19 cellular contexts compared by ENCODE assay signal in genomic region chr6:105711216-105711615, GRCh38.
"Had no signal": no experiment of that assay in that cellular context is flagged by ENCODE, and none has a peak within 500 bp of the region (broad histone marks: within the 10 kb centered on the region; RNA-seq: fewer than 3 reads in every experiment).

No MANE protein-coding gene starts in this region.

- H3K36me3 ChIP-seq: right atrium auricular region, transverse colon had no signal

- H3K4me3 ChIP-seq: right atrium auricular region, skin epidermis, transverse colon had no signal

- H3K4me1 ChIP-seq: right atrium auricular region, transverse colon had no signal

- DNase-seq: activated CD4-positive, alpha-beta T cell treated with anti-CD3 and anti-CD28 coated beads, Interleukin-2, amount 10 ng/mL, durations not matched to agents 24 days and 14 days; activated CD4-positive, CD25-positive, alpha-beta regulatory T cell; activated CD8-positive, alpha-beta memory T cell treated with anti-CD3 and anti-CD28 coated beads, Interleukin-2, amount 50 U/mL, for 48 hours; activated CD8-positive, alpha-beta T cell treated with anti-CD3 and anti-CD28 coated beads, Interleukin-2, amount 10 ng/mL, durations not matched to agents 7 days and 5 days; activated naive CD4-positive, alpha-beta T cell; activated naive CD8-positive, alpha-beta T cell treated with anti-CD3 and anti-CD28 coated beads, Interleukin-2, amount 10 ng/mL, durations not matched to agents 7 days and 5 days; effector memory CD8-positive, alpha-beta T cell; hypothalamus; kidney glomerular epithelial cell; nephron progenitor cell; occipital lobe; stimulated activated CD4-positive, alpha-beta T cell treated with anti-CD3 and anti-CD28 coated beads, Interleukin-15, amount 100 ng/mL, for 24 hours; stimulated activated CD4-positive, alpha-beta T cell treated with anti-CD3 and anti-CD28 coated beads, Interleukin-4, amount 100 ng/mL, for 1 hour; stimulated activated naive B cell treated with anti-CD40 and anti-IgM and Interleukin-4, amounts not matched to agents 10 μg/mL and 1 μg/mL and 100 μg/mL, for 72 hours; transverse colon had no signal

- H3K27me3 ChIP-seq: right atrium auricular region, transverse colon had no signal

- H3K27me3 Mint-ChIP-seq: dendritic cell treated with granulocyte-macrophage colony-stimulating factor and Interleukin-4, amounts not matched to agents 40 ng/mL and 50 ng/mL, for 4 days; effector memory CD8-positive, alpha-beta T cell; progenitor cell of endocrine pancreas had no signal

- H3K27ac Mint-ChIP-seq: activated CD4-positive, alpha-beta T cell treated with anti-CD3 and anti-CD28 coated beads, Interleukin-2, amount 10 ng/mL, durations not matched to agents 24 days and 14 days; activated CD8-positive, alpha-beta T cell treated with anti-CD3 and anti-CD28 coated beads, Interleukin-2, amount 10 ng/mL, durations not matched to agents 7 days and 5 days; activated naive CD8-positive, alpha-beta T cell treated with anti-CD3 and anti-CD28 coated beads, Interleukin-2, amount 10 ng/mL, durations not matched to agents 7 days and 5 days; dendritic cell treated with granulocyte-macrophage colony-stimulating factor and Interleukin-4, amounts not matched to agents 40 ng/mL and 50 ng/mL, for 4 days; effector memory CD8-positive, alpha-beta T cell; nephron progenitor cell; progenitor cell of endocrine pancreas; stimulated activated naive B cell treated with anti-CD40 and anti-IgM and Interleukin-4, amounts not matched to agents 10 μg/mL and 1 μg/mL and 100 μg/mL, for 72 hours had no signal

- H3K4me1 Mint-ChIP-seq: activated CD4-positive, alpha-beta T cell treated with anti-CD3 and anti-CD28 coated beads, Interleukin-2, amount 10 ng/mL, durations not matched to agents 24 days and 14 days; activated naive CD8-positive, alpha-beta T cell treated with anti-CD3 and anti-CD28 coated beads, Interleukin-2, amount 10 ng/mL, durations not matched to agents 7 days and 5 days; nephron progenitor cell; stimulated activated naive B cell treated with anti-CD40 and anti-IgM and Interleukin-4, amounts not matched to agents 10 μg/mL and 1 μg/mL and 100 μg/mL, for 72 hours had no signal

- H3K27ac ChIP-seq: right atrium auricular region, skin epidermis, transverse colon had no signal

- ATAC-seq: activated CD8-positive, alpha-beta T cell treated with anti-CD3 and anti-CD28 coated beads, Interleukin-2, amount 10 ng/mL, durations not matched to agents 7 days and 5 days; effector memory CD8-positive, alpha-beta T cell; stimulated activated naive B cell treated with anti-CD40 and anti-IgM and Interleukin-4, amounts not matched to agents 10 μg/mL and 1 μg/mL and 100 μg/mL, for 72 hours had no signal

- H3K4me3 Mint-ChIP-seq: activated CD4-positive, alpha-beta T cell treated with anti-CD3 and anti-CD28 coated beads, Interleukin-2, amount 10 ng/mL, durations not matched to agents 24 days and 14 days; activated CD8-positive, alpha-beta T cell treated with anti-CD3 and anti-CD28 coated beads, Interleukin-2, amount 10 ng/mL, durations not matched to agents 7 days and 5 days; activated naive CD8-positive, alpha-beta T cell treated with anti-CD3 and anti-CD28 coated beads, Interleukin-2, amount 10 ng/mL, durations not matched to agents 7 days and 5 days; dendritic cell treated with granulocyte-macrophage colony-stimulating factor and Interleukin-4, amounts not matched to agents 40 ng/mL and 50 ng/mL, for 4 days; effector memory CD8-positive, alpha-beta T cell; nephron progenitor cell; stimulated activated naive B cell treated with anti-CD40 and anti-IgM and Interleukin-4, amounts not matched to agents 10 μg/mL and 1 μg/mL and 100 μg/mL, for 72 hours had no signal
